In the genomic region with DNA sequence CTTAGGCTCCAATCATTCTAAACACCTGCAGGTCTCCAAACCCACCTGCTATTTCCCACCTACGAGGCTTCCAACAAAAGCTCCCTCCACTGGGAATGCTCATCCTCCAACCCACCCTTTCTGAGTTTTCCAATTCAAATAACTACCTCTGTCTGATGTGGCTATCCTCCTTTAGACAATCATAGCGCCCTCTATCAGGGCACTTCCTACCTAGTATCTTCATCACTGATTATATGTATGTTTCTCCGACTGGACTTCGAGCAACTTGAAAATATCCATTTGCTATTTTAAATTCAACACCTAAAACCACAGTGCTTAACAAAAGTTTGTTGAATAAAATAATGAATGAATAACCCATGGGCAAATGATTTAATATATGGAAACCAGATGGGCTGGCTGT, we compare ENCODE assay signal across 19 cellular contexts.
"Had no signal": no experiment of that assay in that cellular context is flagged by ENCODE, and none has a peak within 500 bp of the region (broad histone marks: within the 10 kb centered on the region; RNA-seq: fewer than 3 reads in every experiment).

No MANE protein-coding gene starts in this region.

- H3K9me3 ChIP-seq: heart left ventricle, psoas muscle, right lobe of liver, suprapubic skin had no signal

- H3K9me3 Mint-ChIP-seq: central memory CD8-positive, alpha-beta T cell; stimulated activated naive CD8-positive, alpha-beta T cell treated with anti-CD3 and anti-CD28 coated beads, Interleukin-15, Interleukin-2, amounts not matched to agents 100 ng/mL and 50 ng/mL, for 24 hours had no signal

- H3K27me3 ChIP-seq: brain microvascular endothelial cell, heart left ventricle, right lobe of liver, suprapubic skin had no signal

- H3K4me2 ChIP-seq: smooth muscle cell had no signal

- H3K27me3 Mint-ChIP-seq: central memory CD8-positive, alpha-beta T cell; stimulated activated naive CD8-positive, alpha-beta T cell treated with anti-CD3 and anti-CD28 coated beads, Interleukin-15, Interleukin-2, amounts not matched to agents 100 ng/mL and 50 ng/mL, for 24 hours had no signal

- H3K4me3 ChIP-seq: heart left ventricle, lung, psoas muscle, right lobe of liver, smooth muscle cell, suprapubic skin had no signal

- H3K36me3 ChIP-seq: brain microvascular endothelial cell, heart left ventricle, right lobe of liver, suprapubic skin had no signal

- H3K27ac Mint-ChIP-seq: activated CD4-positive, alpha-beta T cell treated with anti-CD3 and anti-CD28 coated beads, Interleukin-2, amount 10 ng/mL, durations not matched to agents 7 days and 5 days; activated naive CD8-positive, alpha-beta T cell treated with anti-CD3 and anti-CD28 coated beads, Interleukin-2, amount 10 ng/mL, durations not matched to agents 7 days and 5 days; stimulated activated naive CD8-positive, alpha-beta T cell treated with anti-CD3 and anti-CD28 coated beads, Interleukin-15, Interleukin-2, amounts not matched to agents 100 ng/mL and 50 ng/mL, for 24 hours had no signal

- H3K27ac ChIP-seq: brain microvascular endothelial cell, heart left ventricle, psoas muscle, right lobe of liver, suprapubic skin had no signal

- DNase-seq: activated CD4-positive, alpha-beta T cell treated with anti-CD3 and anti-CD28 coated beads, Interleukin-2, amount 10 ng/mL, durations not matched to agents 7 days and 5 days; activated CD8-positive, alpha-beta memory T cell treated with anti-CD3 and anti-CD28 coated beads for 24 hours; activated naive CD4-positive, alpha-beta T cell; activated naive CD8-positive, alpha-beta T cell treated with anti-CD3 and anti-CD28 coated beads, Interleukin-2, amount 10 ng/mL, durations not matched to agents 7 days and 5 days; brain microvascular endothelial cell; cortex of kidney; effector CD8-positive, alpha-beta T cell; foreskin melanocyte; heart left ventricle; left colon; psoas muscle; right lobe of liver; trophoblast cell had no signal

- ATAC-seq: heart left ventricle, left colon, psoas muscle, right lobe of liver had no signal

- H3K4me3 Mint-ChIP-seq: activated CD4-positive, alpha-beta T cell treated with anti-CD3 and anti-CD28 coated beads, Interleukin-2, amount 10 ng/mL, durations not matched to agents 7 days and 5 days; activated naive CD8-positive, alpha-beta T cell treated with anti-CD3 and anti-CD28 coated beads, Interleukin-2, amount 10 ng/mL, durations not matched to agents 7 days and 5 days; central memory CD8-positive, alpha-beta T cell; neural crest cell; stimulated activated naive CD8-positive, alpha-beta T cell treated with anti-CD3 and anti-CD28 coated beads, Interleukin-15, Interleukin-2, amounts not matched to agents 100 ng/mL and 50 ng/mL, for 24 hours had no signal

- H3K36me3 Mint-ChIP-seq: activated naive CD8-positive, alpha-beta T cell treated with anti-CD3 and anti-CD28 coated beads, Interleukin-2, amount 10 ng/mL, durations not matched to agents 7 days and 5 days had no signal

- H3K4me1 Mint-ChIP-seq: activated CD4-positive, alpha-beta T cell treated with anti-CD3 and anti-CD28 coated beads, Interleukin-2, amount 10 ng/mL, durations not matched to agents 7 days and 5 days; activated naive CD8-positive, alpha-beta T cell treated with anti-CD3 and anti-CD28 coated beads, Interleukin-2, amount 10 ng/mL, durations not matched to agents 7 days and 5 days; central memory CD8-positive, alpha-beta T cell; neural crest cell had no signal

- H3K4me1 ChIP-seq: heart left ventricle, psoas muscle, right lobe of liver, suprapubic skin had no signal
